Comparison of ENCODE assay signal across 15 cellular contexts in genomic region chr13:110509478-110509926, GRCh38. TPM values are rescaled to one million over a fixed set of nuclear protein-coding genes. Genes with fewer than 3 reads are reported as not detected.
DNase-seq lines count a peak whose midpoint lies in the region; ATAC-seq and TF ChIP-seq lines count a peak whose summit lies in the region.
"Had no signal": no experiment of that assay in that cellular context is flagged by ENCODE, and none has a peak within 500 bp of the region (broad histone marks: within the 10 kb centered on the region; RNA-seq: fewer than 3 reads in every experiment).

No MANE protein-coding gene starts in this region.

- peak overlapping the region; percentile 4 for H3K4me3 Mint-ChIP-seq in glutamatergic neuron (ENCODE audit: unreplicated experiment)
- no peak overlapping the region for H3K4me3 Mint-ChIP-seq in stimulated activated effector memory CD8-positive, alpha-beta T cell treated with anti-CD3 and anti-CD28 coated beads, Interleukin-12 subunit alpha, Interleukin-12 subunit beta, amount 100 ng/mL, for 72 hours
- H3K4me3 Mint-ChIP-seq: activated CD4-positive, alpha-beta T cell treated with anti-CD3 and anti-CD28 coated beads, Interleukin-2, amount 10 ng/mL, durations not matched to agents 7 days and 5 days had no signal

- H3K9me3 ChIP-seq in prostate gland = no peaks in the 10 kb centered on the region
- H3K9me3 ChIP-seq in hepatocyte (ENCODE audit: low read depth) = no peaks in the 10 kb centered on the region

- WGBS in prostate gland = 45% methylated on average over 4 of the region's 4 CpGs
- 27% methylated on average over 4 of the region's 4 CpGs for WGBS in hepatocyte (ENCODE audit: low lambda C conversion rate, missing lambda C conversion rate)

- H3K4me1 Mint-ChIP-seq in glutamatergic neuron (ENCODE audit: low read depth, unreplicated experiment) = peaks cover 8% of the 10 kb centered on the region
- no peaks in the 10 kb centered on the region for H3K4me1 Mint-ChIP-seq in stimulated activated effector memory CD8-positive, alpha-beta T cell treated with anti-CD3 and anti-CD28 coated beads, Interleukin-12 subunit alpha, Interleukin-12 subunit beta, amount 100 ng/mL, for 72 hours

- H3K27me3 ChIP-seq in prostate gland (replicated peaks; ENCODE audit: insufficient read depth) (no peaks in the 10 kb centered on the region), hepatocyte (no peaks in the 10 kb centered on the region)

- H3K36me3 ChIP-seq in prostate gland (no peaks in the 10 kb centered on the region), hepatocyte (replicated peaks; ENCODE audit: insufficient read depth, low read depth) (no peaks in the 10 kb centered on the region)

- H3K9me2 ChIP-seq in hepatocyte (replicated peaks; ENCODE audit: insufficient read depth) = no peaks in the 10 kb centered on the region

- H3K27ac Mint-ChIP-seq in glutamatergic neuron (ENCODE audit: unreplicated experiment) = peak overlapping the region; percentile 93
- H3K27ac Mint-ChIP-seq in stimulated activated effector memory CD8-positive, alpha-beta T cell treated with anti-CD3 and anti-CD28 coated beads, Interleukin-12 subunit alpha, Interleukin-12 subunit beta, amount 100 ng/mL, for 72 hours = no peak overlapping the region
- H3K27ac Mint-ChIP-seq in activated naive CD4-positive, alpha-beta T cell treated with anti-CD3 and anti-CD28 coated beads, Interleukin-2, amount 50 U/mL, for 72 hours = no peak overlapping the region
- H3K27ac Mint-ChIP-seq: activated CD4-positive, alpha-beta T cell treated with anti-CD3 and anti-CD28 coated beads, Interleukin-2, amount 10 ng/mL, durations not matched to agents 7 days and 5 days had no signal

- intact Hi-C loops in prostate gland (cut with DNase I) = loop anchor here (5.0 kb wide), 1 partner anchor 53 kb away; the partner anchor contains the start of gene RAB20

- no peaks in the 10 kb centered on the region for H3K4me1 ChIP-seq in prostate gland (replicated peaks)
- peaks cover 21% of the 10 kb centered on the region for H3K4me1 ChIP-seq in hepatocyte (ENCODE audit: insufficient read depth)

- H3K27ac ChIP-seq in prostate gland (no peak overlapping the region), hepatocyte (no peak overlapping the region)
- H3K27ac ChIP-seq: parathyroid adenoma, SK-N-MC had no signal

- DNase-seq in NCI-H1092 treated with DMSO at 0.1 percent for 48 hours (lab: John Stamatoyannopoulos, UW) = peak; percentile 55
- peak; percentile 49 for DNase-seq in NCI-H774 (lab: John Stamatoyannopoulos, UW)
- no peak for DNase-seq in glutamatergic neuron
- DNase-seq in stimulated activated effector memory CD8-positive, alpha-beta T cell treated with anti-CD3 and anti-CD28 coated beads, Interleukin-12 subunit alpha, Interleukin-12 subunit beta, amount 100 ng/mL, for 72 hours (ENCODE audit: low spot score in 2 of 2) = no peak
- no peak for DNase-seq in activated naive CD4-positive, alpha-beta T cell treated with anti-CD3 and anti-CD28 coated beads, Interleukin-2, amount 50 U/mL, for 72 hours (ENCODE audit: low spot score in 2 of 2)
- no peak for DNase-seq in prostate gland (ENCODE audit: low spot score)
- no peak for DNase-seq in hepatocyte (ENCODE audit: low spot score)
- no peak for DNase-seq in germinal center (ENCODE audit: low spot score)
- DNase-seq: activated CD4-positive, alpha-beta T cell treated with anti-CD3 and anti-CD28 coated beads, Interleukin-2, amount 10 ng/mL, durations not matched to agents 7 days and 5 days; activated effector memory CD4-positive, alpha-beta T cell treated with anti-CD3 and anti-CD28 coated beads, Interleukin-2, amount 50 U/mL, for 16 hours; COR-L47; left colon; NCI-H2081 treated with DMSO at 0.1 percent for 48 hours had no signal

- peaks cover 9% of the 10 kb centered on the region for H3K9me3 Mint-ChIP-seq in glutamatergic neuron (ENCODE audit: unreplicated experiment)
- H3K9me3 Mint-ChIP-seq in stimulated activated effector memory CD8-positive, alpha-beta T cell treated with anti-CD3 and anti-CD28 coated beads, Interleukin-12 subunit alpha, Interleukin-12 subunit beta, amount 100 ng/mL, for 72 hours = no peaks in the 10 kb centered on the region
- H3K9me3 Mint-ChIP-seq in activated naive CD4-positive, alpha-beta T cell treated with anti-CD3 and anti-CD28 coated beads, Interleukin-2, amount 50 U/mL, for 72 hours = no peaks in the 10 kb centered on the region
- H3K9me3 Mint-ChIP-seq: activated CD4-positive, alpha-beta T cell treated with anti-CD3 and anti-CD28 coated beads, Interleukin-2, amount 10 ng/mL, durations not matched to agents 7 days and 5 days had no signal

- no peaks in the 10 kb centered on the region for H3K36me3 Mint-ChIP-seq in glutamatergic neuron (ENCODE audit: unreplicated experiment)
- H3K36me3 Mint-ChIP-seq in stimulated activated effector memory CD8-positive, alpha-beta T cell treated with anti-CD3 and anti-CD28 coated beads, Interleukin-12 subunit alpha, Interleukin-12 subunit beta, amount 100 ng/mL, for 72 hours = no peaks in the 10 kb centered on the region
- no peaks in the 10 kb centered on the region for H3K36me3 Mint-ChIP-seq in activated naive CD4-positive, alpha-beta T cell treated with anti-CD3 and anti-CD28 coated beads, Interleukin-2, amount 50 U/mL, for 72 hours

- H3K4me3 ChIP-seq in prostate gland (no peak overlapping the region), hepatocyte (no peak overlapping the region)
- H3K4me3 ChIP-seq: SK-N-MC had no signal

- H3K4me2 ChIP-seq in hepatocyte = no peak overlapping the region

- TF ChIP-seq CTCF in glutamatergic neuron (IDR thresholded peaks at IDR 0.05; ENCODE audit: partially characterized antibody, unreplicated experiment) (no peak), prostate gland (IDR thresholded peaks at IDR 0.05) (no peak), hepatocyte (IDR thresholded peaks at IDR 0.05; ENCODE audit: poor library complexity) (no peak)

- no peaks in the 10 kb centered on the region for H3K79me2 ChIP-seq in hepatocyte
- H3K79me2 ChIP-seq: parathyroid adenoma had no signal

- H3K27me3 Mint-ChIP-seq in glutamatergic neuron (ENCODE audit: unreplicated experiment) = peaks cover 5% of the 10 kb centered on the region

- no peak overlapping the region for H2AFZ ChIP-seq in hepatocyte
- H2AFZ ChIP-seq: parathyroid adenoma had no signal

- peak; percentile 20 for ATAC-seq in stimulated activated effector memory CD8-positive, alpha-beta T cell treated with anti-CD3 and anti-CD28 coated beads, Interleukin-12 subunit alpha, Interleukin-12 subunit beta, amount 100 ng/mL, for 72 hours
- ATAC-seq in activated naive CD4-positive, alpha-beta T cell treated with anti-CD3 and anti-CD28 coated beads, Interleukin-2, amount 50 U/mL, for 72 hours = no peak
- ATAC-seq: left colon had no signal

- no peaks in the 10 kb centered on the region for H4K20me1 ChIP-seq in hepatocyte (ENCODE audit: insufficient read depth, poor library complexity, severe bottlenecking)

- no peak for TF ChIP-seq POLR2A in prostate gland (IDR thresholded peaks at IDR 0.05)

RNA-seq across cellular contexts. Expression of gene RAB20, which starts 52.0 kb away (rescaled TPM):
- total RNA-seq in glutamatergic neuron (ENCODE audit: unreplicated experiment) = 1.7 TPM
- 10 to 100 TPM in 1 of 2 donors, under 1 TPM in 1; 0.30 to 18.5 TPM for total RNA-seq in activated naive CD4-positive, alpha-beta T cell treated with anti-CD3 and anti-CD28 coated beads, Interleukin-2, amount 50 U/mL, for 72 hours
- 10 to 100 TPM; 24.0 to 42.1 TPM for total RNA-seq in prostate gland
- total RNA-seq in hepatocyte = 34.8 and 37.4 TPM in 2 replicates
- 19.6 and 28.3 TPM in 2 replicates for polyA plus RNA-seq in hepatocyte

Comparison
In these comparisons a context has a peak if more than half of its experiments do, and no peak if none do; other contexts are left out.
1. DNase-seq: peak in NCI-H1092 treated with DMSO at 0.1 percent for 48 hours (single experiment) and NCI-H774 (single experiment); none in glutamatergic neuron (single experiment), stimulated activated effector memory CD8-positive, alpha-beta T cell treated with anti-CD3 and anti-CD28 coated beads, Interleukin-12 subunit alpha, Interleukin-12 subunit beta, amount 100 ng/mL, for 72 hours (0 of 2), activated naive CD4-positive, alpha-beta T cell treated with anti-CD3 and anti-CD28 coated beads, Interleukin-2, amount 50 U/mL, for 72 hours (0 of 2), prostate gland (single experiment), hepatocyte (single experiment) and germinal center (single experiment).